ENCODE assay signal across 8 cellular contexts in the genomic region with DNA sequence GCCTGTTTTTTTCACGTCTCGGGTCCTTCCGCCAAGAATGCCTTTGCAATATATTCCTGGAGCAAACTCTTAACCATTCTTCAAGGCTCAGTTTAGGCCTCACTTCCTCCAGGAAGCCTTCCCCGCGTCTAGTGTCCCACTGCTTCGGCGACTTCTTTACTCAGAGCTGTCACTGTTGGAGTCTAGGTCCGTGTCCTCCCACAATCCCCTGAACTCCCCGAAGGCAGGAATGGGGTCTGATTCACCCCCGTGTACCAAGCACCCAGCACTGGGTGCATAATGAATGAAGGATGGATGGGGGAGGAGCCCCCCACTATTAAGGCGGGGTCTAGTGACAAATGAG. TPM values are rescaled to one million over a fixed set of nuclear protein-coding genes. Genes with fewer than 3 reads are reported as not detected.
A peak's percentile ranks its signal among the peaks of the same experiment; 100 is the strongest.
DNase-seq lines count a peak whose midpoint lies in the region; ATAC-seq and TF ChIP-seq lines count a peak whose summit lies in the region.

No MANE protein-coding gene starts in this region.

- H3K36me3 Mint-ChIP-seq in activated CD4-positive, alpha-beta memory T cell treated with anti-CD3 and anti-CD28 coated beads, Interleukin-2, amount 10 ng/mL, durations not matched to agents 7 days and 5 days (ENCODE audit: low read depth) = peaks cover 6% of the 10 kb centered on the region

- H3K9me3 Mint-ChIP-seq in activated CD4-positive, alpha-beta memory T cell treated with anti-CD3 and anti-CD28 coated beads, Interleukin-2, amount 10 ng/mL, durations not matched to agents 7 days and 5 days = no peaks in the 10 kb centered on the region

- peaks cover 12% of the 10 kb centered on the region for H3K27me3 Mint-ChIP-seq in activated CD4-positive, alpha-beta memory T cell treated with anti-CD3 and anti-CD28 coated beads, Interleukin-2, amount 10 ng/mL, durations not matched to agents 7 days and 5 days

- no peak for TF ChIP-seq EP300 in gastroesophageal sphincter (IDR thresholded peaks at IDR 0.05)

- no peak for DNase-seq in SJSA1 (ENCODE audit: low read depth in 1 of 2, low spot score in 2 of 2)
- no peak for DNase-seq in activated CD4-positive, alpha-beta memory T cell treated with anti-CD3 and anti-CD28 coated beads, Interleukin-2, amount 10 ng/mL, durations not matched to agents 7 days and 5 days
- no peak for DNase-seq in stimulated activated CD4-positive, alpha-beta T cell treated with anti-CD3 and anti-CD28 coated beads, Interleukin-2, amount 100 ng/mL, for 24 hours
- no peak for DNase-seq in nucleus accumbens (lab: John Stamatoyannopoulos, UW)

- H3K27ac Mint-ChIP-seq in activated CD4-positive, alpha-beta memory T cell treated with anti-CD3 and anti-CD28 coated beads, Interleukin-2, amount 10 ng/mL, durations not matched to agents 7 days and 5 days = no peak overlapping the region

- peak overlapping the region; percentile 99 for H3K27ac ChIP-seq in SJSA1
- H3K27ac ChIP-seq in gastroesophageal sphincter = peak overlapping the region in 3 of 4 donors; percentile 96 to 98 (median 97)
- peak overlapping the region in 18 of 21 experiments; percentile 24 to 99 (median 96) for H3K27ac ChIP-seq in skin epidermis

- H3K9me3 ChIP-seq in SJSA1 (replicated peaks) = no peaks in the 10 kb centered on the region
- no peaks in the 10 kb centered on the region for H3K9me3 ChIP-seq in gastroesophageal sphincter

- 9 to 40% methylated on average over 1 to 3 of the region's 11 CpGs for WGBS in gastroesophageal sphincter (ENCODE audit: low coverage in 1 of 2), 2 donors

- peaks cover 29% of the 10 kb centered on the region for H3K4me1 Mint-ChIP-seq in activated CD4-positive, alpha-beta memory T cell treated with anti-CD3 and anti-CD28 coated beads, Interleukin-2, amount 10 ng/mL, durations not matched to agents 7 days and 5 days

- no peak for TF ChIP-seq POLR2A in gastroesophageal sphincter (IDR thresholded peaks at IDR 0.05)

- H3K27me3 ChIP-seq in SJSA1 (replicated peaks) = no peaks in the 10 kb centered on the region
- no peaks in the 10 kb centered on the region for H3K27me3 ChIP-seq in gastroesophageal sphincter

- H3K4me3 Mint-ChIP-seq in activated CD4-positive, alpha-beta memory T cell treated with anti-CD3 and anti-CD28 coated beads, Interleukin-2, amount 10 ng/mL, durations not matched to agents 7 days and 5 days = no peak overlapping the region

- H3K36me3 ChIP-seq in SJSA1 = peaks cover 6% of the 10 kb centered on the region; the same call in 1 of the 2 replicates
- no peaks in the 10 kb centered on the region for H3K36me3 ChIP-seq in gastroesophageal sphincter

- no peak for ATAC-seq in gastroesophageal sphincter
- ATAC-seq in GM18873 (IDR thresholded peaks at IDR 0.05; ENCODE audit: low FRiP score, unreplicated experiment) = no peak

- TF ChIP-seq CTCF in GM12875 (IDR thresholded peaks at IDR 0.05; ENCODE audit: borderline replicate concordance, insufficient read depth, low read depth, low read length) = no peak
- no peak for TF ChIP-seq CTCF in gastroesophageal sphincter (IDR thresholded peaks at IDR 0.05)

- CTCF ChIA-PET in activated CD4-positive, alpha-beta memory T cell treated with anti-CD3 and anti-CD28 coated beads, Interleukin-2, amount 10 ng/mL, durations not matched to agents 7 days and 5 days (lab: Charles Lee) = interaction anchor here (1.4 to 4.2 kb wide), 5 partner anchors 13 to 61 kb away, joined by 3 to 56 read pairs (median 6); a partner anchor contains a TSS

- peak overlapping the region; percentile 84 for H3K4me3 ChIP-seq in GM12875 (ENCODE audit: low read depth, low read length)
- H3K4me3 ChIP-seq in SJSA1 = peak overlapping the region; percentile 96
- peak overlapping the region; percentile 64 to 80 for H3K4me3 ChIP-seq in gastroesophageal sphincter
- peak overlapping the region; percentile 64 to 81 (median 73) for H3K4me3 ChIP-seq in skin epidermis

- H3K4me1 ChIP-seq in SJSA1 (replicated peaks) = peaks cover 42% of the 10 kb centered on the region
- peaks cover 0 to 72% (median 21%) of the 10 kb centered on the region in 3 donors for H3K4me1 ChIP-seq in gastroesophageal sphincter

- POLR2A ChIA-PET in activated CD4-positive, alpha-beta memory T cell treated with anti-CD3 and anti-CD28 coated beads, Interleukin-2, amount 10 ng/mL, durations not matched to agents 7 days and 5 days (lab: Charles Lee) = interaction anchor here (0.8 to 6.6 kb wide), 9 partner anchors 11 to 199 kb away, joined by 3 to 59 read pairs (median 6); a partner anchor contains a TSS

RNA-seq across cellular contexts. Expression of a gene that starts 0.5 kb away (rescaled TPM):
- total RNA-seq in SJSA1 (2014; rRNA removed; shearing (Covaris generic)) = 8.1 and 11.3 TPM in 2 replicates
- total RNA-seq in gastroesophageal sphincter = 10 to 100 TPM in 2 of 4 donors, 1 to 10 TPM in 2; 6.7 to 37.4 (median 19.2) TPM
- 10 to 100 TPM; 63.9 to 70.9 TPM for total RNA-seq in activated CD4-positive, alpha-beta memory T cell treated with anti-CD3 and anti-CD28 coated beads, Interleukin-2, amount 10 ng/mL, durations not matched to agents 7 days and 5 days

RNA-seq across cellular contexts. Expression of a gene that starts 6.7 kb away (rescaled TPM):
- not detected in 2 replicates for total RNA-seq in SJSA1 (2014; rRNA removed; shearing (Covaris generic))
- total RNA-seq in gastroesophageal sphincter = 1 to 10 TPM; 1.6 to 6.1 (median 2.6) TPM
- total RNA-seq in activated CD4-positive, alpha-beta memory T cell treated with anti-CD3 and anti-CD28 coated beads, Interleukin-2, amount 10 ng/mL, durations not matched to agents 7 days and 5 days = not detected

RNA-seq across cellular contexts. Expression of a gene that starts 8.7 kb away (rescaled TPM):
- 77.0 and 93.8 TPM in 2 replicates for total RNA-seq in SJSA1 (2014; rRNA removed; shearing (Covaris generic))
- total RNA-seq in gastroesophageal sphincter = 10 to 100 TPM; 55.0 to 89.8 (median 76.2) TPM
- 100 to 1,000 TPM; 127 to 131 TPM for total RNA-seq in activated CD4-positive, alpha-beta memory T cell treated with anti-CD3 and anti-CD28 coated beads, Interleukin-2, amount 10 ng/mL, durations not matched to agents 7 days and 5 days

RNA-seq across cellular contexts. Expression of a gene that starts 12.9 kb away (rescaled TPM):
- 24.1 and 29.7 TPM in 2 replicates for total RNA-seq in SJSA1 (2014; rRNA removed; shearing (Covaris generic))
- 10 to 100 TPM; 23.0 to 78.9 (median 49.9) TPM for total RNA-seq in gastroesophageal sphincter
- 10 to 100 TPM; 35.6 to 36.7 TPM for total RNA-seq in activated CD4-positive, alpha-beta memory T cell treated with anti-CD3 and anti-CD28 coated beads, Interleukin-2, amount 10 ng/mL, durations not matched to agents 7 days and 5 days

RNA-seq across cellular contexts. Expression of a gene that starts 15.7 kb away (rescaled TPM):
- total RNA-seq in SJSA1 (2014; rRNA removed; shearing (Covaris generic)) = 0.72 and 1.1 TPM in 2 replicates
- total RNA-seq in gastroesophageal sphincter = 1 to 10 TPM in 2 of 4 donors, under 1 TPM in 2; 0.15 to 3.9 (median 1.3) TPM
- total RNA-seq in activated CD4-positive, alpha-beta memory T cell treated with anti-CD3 and anti-CD28 coated beads, Interleukin-2, amount 10 ng/mL, durations not matched to agents 7 days and 5 days = 1 to 10 TPM; 7.3 to 8.3 TPM
